22 cellular contexts compared by ENCODE assay signal in the genomic region with DNA sequence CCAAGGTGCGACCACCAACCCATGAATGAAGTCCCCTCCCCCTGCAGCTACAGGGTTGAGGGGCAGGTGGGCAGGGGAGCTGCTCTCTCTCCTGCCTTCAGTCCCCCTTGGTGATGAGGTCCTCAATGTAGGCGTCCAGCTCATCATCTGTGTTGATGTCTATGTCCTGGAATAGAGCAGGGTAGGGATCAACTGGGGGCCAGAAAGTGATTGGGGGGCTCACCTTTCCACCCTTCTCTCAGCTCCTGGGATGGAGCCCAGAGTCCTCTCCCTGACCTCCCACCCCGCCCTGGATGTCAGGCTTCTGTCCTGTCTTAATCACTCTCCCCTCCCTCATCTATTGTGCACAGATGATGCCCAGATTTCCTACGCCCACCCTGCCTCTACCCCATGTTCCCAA. TPM values are rescaled to one million over a fixed set of nuclear protein-coding genes. Genes with fewer than 3 reads are reported as not detected.
DNase-seq lines count a peak whose midpoint lies in the region; ATAC-seq, FAIRE-seq and TF ChIP-seq lines count a peak whose summit lies in the region.
"Had no signal": no experiment of that assay in that cellular context is flagged by ENCODE, and none has a peak within 500 bp of the region (broad histone marks: within the 10 kb centered on the region; RNA-seq: fewer than 3 reads in every experiment).

No MANE protein-coding gene starts in this region.

- no peak for TF ChIP-seq CTCF in activated CD8-positive, alpha-beta T cell treated with anti-CD3 and anti-CD28 coated beads for 36 hours (IDR thresholded peaks at IDR 0.05)
- TF ChIP-seq CTCF in osteocyte (IDR thresholded peaks at IDR 0.05): no peak

- POLR2A ChIA-PET in activated CD8-positive, alpha-beta T cell treated with anti-CD3 and anti-CD28 coated beads for 36 hours (lab: Charles Lee): interaction anchor here (0.8 to 1.5 kb wide), 2 partner anchors 13 to 155 kb away, joined by 3 read pairs; partner anchors contain the start of gene SMTN
- POLR2A ChIA-PET in activated CD8-positive, alpha-beta T cell treated with anti-CD3 and anti-CD28 coated beads, Interleukin-2, amount 10 ng/mL, durations not matched to agents 7 days and 5 days (lab: Charles Lee): no interaction called here
- POLR2A ChIA-PET in CD4-positive, alpha-beta memory T cell (lab: Charles Lee; ENCODE audit: partially characterized antibody): interaction anchor here (0.6 kb wide), 1 partner anchor 376 kb away, joined by 3 read pairs; no protein-coding TSS in a partner anchor
- POLR2A ChIA-PET in HEK293T (lab: Yijun Ruan, JAX): no interaction called here

- DNase-seq in activated CD8-positive, alpha-beta T cell treated with anti-CD3 and anti-CD28 coated beads for 36 hours: no peak
- no peak for DNase-seq in activated CD8-positive, alpha-beta T cell treated with anti-CD3 and anti-CD28 coated beads, Interleukin-2, amount 10 ng/mL, durations not matched to agents 7 days and 5 days
- DNase-seq in CD4-positive, alpha-beta memory T cell: no peak
- DNase-seq in osteocyte (ENCODE audit: extremely low spot score, unreplicated experiment) (peak; percentile 53), HEK293T (ENCODE audit: extremely low spot score) (no peak), HTR-8/SVneo (ENCODE audit: insufficient read length, low spot score) (no peak), MG63 (no peak)
- DNase-seq: 8988T, GDM1, MV-4-11, NCI-H1105 treated with DMSO at 0.1 percent for 48 hours, NCI-H1694, NCI-H2081 treated with DMSO at 0.1 percent for 48 hours, NCI-H2171 treated with DMSO at 0.1 percent for 48 hours, NCI-H524 treated with DMSO at 0.1 percent for 48 hours, NCI-H82 had no signal

- peaks cover 6% of the 10 kb centered on the region for H3K4me1 ChIP-seq in CD4-positive, alpha-beta memory T cell (ENCODE audit: insufficient read depth, low read length)
- H3K4me1 ChIP-seq: BLaER1 treated with 17β-estradiol and CSF1 and Interleukin-3, amounts not matched to agents 10 nM and 100 nM; Peyer's patch had no signal

- ATAC-seq in activated CD8-positive, alpha-beta T cell treated with anti-CD3 and anti-CD28 coated beads for 36 hours: no peak
- ATAC-seq in activated CD8-positive, alpha-beta T cell treated with anti-CD3 and anti-CD28 coated beads, Interleukin-2, amount 10 ng/mL, durations not matched to agents 7 days and 5 days: no peak
- ATAC-seq in activated T-helper 17 cell treated with anti-CD3 and anti-CD28 coated beads, Interleukin-2, amount 50 U/mL, for 72 hours (replicated peaks): no peak

- H3K9me3 Mint-ChIP-seq in activated CD8-positive, alpha-beta T cell treated with anti-CD3 and anti-CD28 coated beads for 36 hours: no peaks in the 10 kb centered on the region
- H3K9me3 Mint-ChIP-seq in activated CD8-positive, alpha-beta T cell treated with anti-CD3 and anti-CD28 coated beads, Interleukin-2, amount 10 ng/mL, durations not matched to agents 7 days and 5 days (ENCODE audit: insufficient read depth): no peaks in the 10 kb centered on the region
- no peaks in the 10 kb centered on the region for H3K9me3 Mint-ChIP-seq in CD4-positive, alpha-beta memory T cell
- H3K9me3 Mint-ChIP-seq in activated T-helper 17 cell treated with anti-CD3 and anti-CD28 coated beads, Interleukin-2, amount 50 U/mL, for 72 hours: no peaks in the 10 kb centered on the region
- no peaks in the 10 kb centered on the region for H3K9me3 Mint-ChIP-seq in osteocyte (ENCODE audit: unreplicated experiment)
- H3K9me3 Mint-ChIP-seq: IgD-negative memory B cell had no signal

- peak overlapping the region; percentile 21 for H3K27ac Mint-ChIP-seq in activated CD8-positive, alpha-beta T cell treated with anti-CD3 and anti-CD28 coated beads for 36 hours
- H3K27ac Mint-ChIP-seq in activated CD8-positive, alpha-beta T cell treated with anti-CD3 and anti-CD28 coated beads, Interleukin-2, amount 10 ng/mL, durations not matched to agents 7 days and 5 days: no peak overlapping the region
- peak overlapping the region in 4 of 7 donors; percentile 14 to 70 (median 44) for H3K27ac Mint-ChIP-seq in CD4-positive, alpha-beta memory T cell
- H3K27ac Mint-ChIP-seq in activated T-helper 17 cell treated with anti-CD3 and anti-CD28 coated beads, Interleukin-2, amount 50 U/mL, for 72 hours: peak overlapping the region; percentile 12
- H3K27ac Mint-ChIP-seq in osteocyte (ENCODE audit: unreplicated experiment): no peak overlapping the region

- no peak overlapping the region for H3K4me3 ChIP-seq in CD4-positive, alpha-beta memory T cell (ENCODE audit: low read length in 2 of 2)
- no peak overlapping the region for H3K4me3 ChIP-seq in MG63
- H3K4me3 ChIP-seq: BLaER1 treated with 17β-estradiol and CSF1 and Interleukin-3, amounts not matched to agents 10 nM and 100 nM; Peyer's patch had no signal

- no peak for FAIRE-seq in HTR-8/SVneo (lab: Jason Lieb, UNC)
- FAIRE-seq: GM18507, GM19239 had no signal

- H3K9me3 ChIP-seq in CD4-positive, alpha-beta memory T cell (ENCODE audit: control insufficient read depth in 1 of 2, low read length in 2 of 2): no peaks in the 10 kb centered on the region
- no peaks in the 10 kb centered on the region for H3K9me3 ChIP-seq in MG63
- H3K9me3 ChIP-seq: BLaER1 treated with 17β-estradiol and CSF1 and Interleukin-3, amounts not matched to agents 10 nM and 100 nM; Peyer's patch had no signal

- no peak overlapping the region for H3K27ac ChIP-seq in CD4-positive, alpha-beta memory T cell (ENCODE audit: low read depth, low read length)
- H3K27ac ChIP-seq: BLaER1 treated with 17β-estradiol and CSF1 and Interleukin-3, amounts not matched to agents 10 nM and 100 nM; Peyer's patch had no signal

- H3K27me3 ChIP-seq in CD4-positive, alpha-beta memory T cell (ENCODE audit: insufficient read depth, low read length): no peaks in the 10 kb centered on the region
- H3K27me3 ChIP-seq in MG63: no peaks in the 10 kb centered on the region
- H3K27me3 ChIP-seq: Peyer's patch had no signal

- intact Hi-C loops in activated CD8-positive, alpha-beta T cell treated with anti-CD3 and anti-CD28 coated beads for 36 hours (cut with micrococcal nuclease): loop anchor here (10.0 kb wide), 1 partner anchor 302 kb away; no protein-coding TSS in a partner anchor
- intact Hi-C loops in CD4-positive, alpha-beta memory T cell (cut with micrococcal nuclease): no loop called here

- no peak overlapping the region for H3K4me3 Mint-ChIP-seq in activated CD8-positive, alpha-beta T cell treated with anti-CD3 and anti-CD28 coated beads for 36 hours
- H3K4me3 Mint-ChIP-seq in activated CD8-positive, alpha-beta T cell treated with anti-CD3 and anti-CD28 coated beads, Interleukin-2, amount 10 ng/mL, durations not matched to agents 7 days and 5 days: no peak overlapping the region
- H3K4me3 Mint-ChIP-seq in CD4-positive, alpha-beta memory T cell: no peak overlapping the region
- no peak overlapping the region for H3K4me3 Mint-ChIP-seq in activated T-helper 17 cell treated with anti-CD3 and anti-CD28 coated beads, Interleukin-2, amount 50 U/mL, for 72 hours
- H3K4me3 Mint-ChIP-seq in osteocyte (ENCODE audit: unreplicated experiment): no peak overlapping the region
- H3K4me3 Mint-ChIP-seq: IgD-negative memory B cell had no signal

- CTCF ChIA-PET in activated CD8-positive, alpha-beta T cell treated with anti-CD3 and anti-CD28 coated beads for 36 hours (lab: Charles Lee): no interaction called here
- CTCF ChIA-PET in activated CD8-positive, alpha-beta T cell treated with anti-CD3 and anti-CD28 coated beads, Interleukin-2, amount 10 ng/mL, durations not matched to agents 7 days and 5 days (lab: Charles Lee): no interaction called here
- CTCF ChIA-PET in CD4-positive, alpha-beta memory T cell (lab: Charles Lee; ENCODE audit: partially characterized antibody): no interaction called here
- CTCF ChIA-PET in HEK293T (lab: Yijun Ruan, JAX): no interaction called here

- no peaks in the 10 kb centered on the region for H3K27me3 Mint-ChIP-seq in activated CD8-positive, alpha-beta T cell treated with anti-CD3 and anti-CD28 coated beads for 36 hours
- H3K27me3 Mint-ChIP-seq in activated CD8-positive, alpha-beta T cell treated with anti-CD3 and anti-CD28 coated beads, Interleukin-2, amount 10 ng/mL, durations not matched to agents 7 days and 5 days (ENCODE audit: low read depth): no peaks in the 10 kb centered on the region
- H3K27me3 Mint-ChIP-seq in CD4-positive, alpha-beta memory T cell: no peaks in the 10 kb centered on the region
- no peaks in the 10 kb centered on the region for H3K27me3 Mint-ChIP-seq in activated T-helper 17 cell treated with anti-CD3 and anti-CD28 coated beads, Interleukin-2, amount 50 U/mL, for 72 hours
- peaks cover 5% of the 10 kb centered on the region for H3K27me3 Mint-ChIP-seq in osteocyte (ENCODE audit: unreplicated experiment)
- H3K27me3 Mint-ChIP-seq: IgD-negative memory B cell had no signal

- peaks cover 46% of the 10 kb centered on the region for H3K36me3 Mint-ChIP-seq in activated CD8-positive, alpha-beta T cell treated with anti-CD3 and anti-CD28 coated beads for 36 hours (ENCODE audit: low read depth)
- peaks cover 52% of the 10 kb centered on the region for H3K36me3 Mint-ChIP-seq in activated CD8-positive, alpha-beta T cell treated with anti-CD3 and anti-CD28 coated beads, Interleukin-2, amount 10 ng/mL, durations not matched to agents 7 days and 5 days (ENCODE audit: low read depth)
- H3K36me3 Mint-ChIP-seq in CD4-positive, alpha-beta memory T cell: peaks cover 38 to 69% of the 10 kb centered on the region in 2 donors
- peaks cover 66% of the 10 kb centered on the region for H3K36me3 Mint-ChIP-seq in activated T-helper 17 cell treated with anti-CD3 and anti-CD28 coated beads, Interleukin-2, amount 50 U/mL, for 72 hours (ENCODE audit: low read depth)
- peaks cover 45% of the 10 kb centered on the region for H3K36me3 Mint-ChIP-seq in osteocyte (ENCODE audit: unreplicated experiment)

- H3K4me1 Mint-ChIP-seq in activated CD8-positive, alpha-beta T cell treated with anti-CD3 and anti-CD28 coated beads for 36 hours (ENCODE audit: low read depth): peaks cover 3% of the 10 kb centered on the region
- H3K4me1 Mint-ChIP-seq in activated CD8-positive, alpha-beta T cell treated with anti-CD3 and anti-CD28 coated beads, Interleukin-2, amount 10 ng/mL, durations not matched to agents 7 days and 5 days (ENCODE audit: low read depth): peaks cover 6% of the 10 kb centered on the region
- H3K4me1 Mint-ChIP-seq in CD4-positive, alpha-beta memory T cell: peaks cover 9 to 21% (median 13%) of the 10 kb centered on the region in 4 donors
- H3K4me1 Mint-ChIP-seq in activated T-helper 17 cell treated with anti-CD3 and anti-CD28 coated beads, Interleukin-2, amount 50 U/mL, for 72 hours: peaks cover 5% of the 10 kb centered on the region
- H3K4me1 Mint-ChIP-seq in osteocyte (ENCODE audit: unreplicated experiment): peaks cover 2% of the 10 kb centered on the region

- H3K36me3 ChIP-seq in CD4-positive, alpha-beta memory T cell (ENCODE audit: insufficient read depth, low read length): peaks cover 50% of the 10 kb centered on the region
- peaks cover 61% of the 10 kb centered on the region for H3K36me3 ChIP-seq in MG63

RNA-seq across cellular contexts. Expression of gene MORC2, which starts 41.9 kb away (rescaled TPM):
- 10 to 100 TPM; 20.8 to 23.0 TPM for total RNA-seq in activated CD8-positive, alpha-beta T cell treated with anti-CD3 and anti-CD28 coated beads for 36 hours
- total RNA-seq in activated CD8-positive, alpha-beta T cell treated with anti-CD3 and anti-CD28 coated beads, Interleukin-2, amount 10 ng/mL, durations not matched to agents 7 days and 5 days: 10 to 100 TPM; 31.3 to 31.5 TPM
- 10 to 100 TPM; 43.8 to 46.3 TPM for total RNA-seq in CD4-positive, alpha-beta memory T cell
- polyA plus RNA-seq in CD4-positive, alpha-beta memory T cell: 10 to 100 TPM in 1 of 2 donors, 1 to 10 TPM in 1; 9.5 to 22.8 TPM
- total RNA-seq in activated T-helper 17 cell treated with anti-CD3 and anti-CD28 coated beads, Interleukin-2, amount 50 U/mL, for 72 hours: 10 to 100 TPM; 19.2 to 24.9 TPM
- total RNA-seq in osteocyte: 26.9 and 29.1 TPM in 2 replicates
- total RNA-seq in MG63 (2014; rRNA removed; shearing (Covaris generic); ENCODE audit: low replicate concordance): 18.9 and 32.4 TPM in 2 replicates

RNA-seq across cellular contexts. Expression of gene TUG1, which starts 42.4 kb away (rescaled TPM):
- total RNA-seq in activated CD8-positive, alpha-beta T cell treated with anti-CD3 and anti-CD28 coated beads for 36 hours: 10 to 100 TPM; 45.2 to 45.7 TPM
- total RNA-seq in activated CD8-positive, alpha-beta T cell treated with anti-CD3 and anti-CD28 coated beads, Interleukin-2, amount 10 ng/mL, durations not matched to agents 7 days and 5 days: 10 to 100 TPM; 67.3 to 72.3 TPM
- 100 to 1,000 TPM; 129 to 132 TPM for total RNA-seq in CD4-positive, alpha-beta memory T cell
- polyA plus RNA-seq in CD4-positive, alpha-beta memory T cell: 10 to 100 TPM; 12.3 to 20.6 TPM
- total RNA-seq in activated T-helper 17 cell treated with anti-CD3 and anti-CD28 coated beads, Interleukin-2, amount 50 U/mL, for 72 hours: 10 to 100 TPM; 45.1 to 49.0 TPM
- 92.9 and 93.2 TPM in 2 replicates for total RNA-seq in osteocyte
- 17.5 and 18.7 TPM in 2 replicates for total RNA-seq in MG63 (2014; rRNA removed; shearing (Covaris generic); ENCODE audit: low replicate concordance)

Comparison
In these comparisons a context has a peak if more than half of its experiments do, and no peak if none do; other contexts are left out.
1. H3K27ac Mint-ChIP-seq: peak in activated CD8-positive, alpha-beta T cell treated with anti-CD3 and anti-CD28 coated beads for 36 hours (single experiment), CD4-positive, alpha-beta memory T cell (4 of 7) and activated T-helper 17 cell treated with anti-CD3 and anti-CD28 coated beads, Interleukin-2, amount 50 U/mL, for 72 hours (single experiment); none in activated CD8-positive, alpha-beta T cell treated with anti-CD3 and anti-CD28 coated beads, Interleukin-2, amount 10 ng/mL, durations not matched to agents 7 days and 5 days (single experiment) and osteocyte (single experiment).
2. POLR2A ChIA-PET loops: an anchor here in activated CD8-positive, alpha-beta T cell treated with anti-CD3 and anti-CD28 coated beads for 36 hours (0.8 to 1.5 kb wide) and CD4-positive, alpha-beta memory T cell (0.6 kb wide); none called in activated CD8-positive, alpha-beta T cell treated with anti-CD3 and anti-CD28 coated beads, Interleukin-2, amount 10 ng/mL, durations not matched to agents 7 days and 5 days and HEK293T.